ENCODE assay signal across 21 cellular contexts in genomic region chr3:99721633-99722007, GRCh38.
DNase-seq lines count a peak whose midpoint lies in the region; ATAC-seq and TF ChIP-seq lines count a peak whose summit lies in the region.
"Had no signal": no experiment of that assay in that cellular context is flagged by ENCODE, and none has a peak within 500 bp of the region (broad histone marks: within the 10 kb centered on the region; RNA-seq: fewer than 3 reads in every experiment).

No MANE protein-coding gene starts in this region.

- no peaks in the 10 kb centered on the region for H3K9me3 ChIP-seq in mesenchymal stem cell (ENCODE audit: control insufficient read depth, low read length)
- H3K9me3 ChIP-seq in HAP-1 = no peaks in the 10 kb centered on the region
- H3K9me3 ChIP-seq: adrenal gland, BLaER1, right lobe of liver, upper lobe of right lung had no signal

- in situ Hi-C loops in brain microvascular endothelial cell (cut with HindIII; ENCODE audit: low pct_ligation_motif_present, low sequenced_read_pairs) (no loop called here), HAP-1 (cut with MboI; ENCODE audit: low sequenced_read_pairs) (no loop called here)

- no peak overlapping the region for H2BK5ac ChIP-seq in mesenchymal stem cell (ENCODE audit: low read depth, low read length, poor library complexity, severe bottlenecking)

- ATAC-seq in GM19452 (IDR thresholded peaks at IDR 0.05; ENCODE audit: unreplicated experiment) = no peak
- ATAC-seq: stimulated activated memory B cell treated with anti-CD40 and anti-IgM and Interleukin-4, amounts not matched to agents 10 μg/mL and 1 μg/mL and 100 μg/mL, for 72 hours had no signal

- H3K18ac ChIP-seq in mesenchymal stem cell (ENCODE audit: low read depth in 1 of 2, low read length in 2 of 2) = no peak overlapping the region

- no peak for TF ChIP-seq CTCF in brain microvascular endothelial cell (IDR thresholded peaks at IDR 0.05; ENCODE audit: low read depth, low read length, missing control alignments)

- no peak overlapping the region for H3K4ac ChIP-seq in mesenchymal stem cell (ENCODE audit: low read depth in 1 of 2, low read length in 2 of 2)

- H3K4me3 ChIP-seq in brain microvascular endothelial cell (ENCODE audit: low read depth, low read length) (no peak overlapping the region), mesenchymal stem cell (ENCODE audit: insufficient read depth in 1 of 2, low read depth in 1 of 2, low read length in 2 of 2) (no peak overlapping the region), HAP-1 (no peak overlapping the region)
- H3K4me3 ChIP-seq: adrenal gland, BLaER1, right lobe of liver, upper lobe of right lung had no signal

- H3K27ac ChIP-seq in brain microvascular endothelial cell (peak overlapping the region; percentile 89), mesenchymal stem cell (ENCODE audit: low read length, poor library complexity, severe bottlenecking) (peak overlapping the region; percentile 28)
- H3K27ac ChIP-seq: adrenal gland, BLaER1, right lobe of liver, upper lobe of right lung had no signal

- no peak overlapping the region for H4K8ac ChIP-seq in mesenchymal stem cell (ENCODE audit: low read length)

- H2BK12ac ChIP-seq in mesenchymal stem cell (ENCODE audit: low read length in 2 of 2) = no peak overlapping the region

- H3K36me3 ChIP-seq in brain microvascular endothelial cell (replicated peaks) (no peaks in the 10 kb centered on the region), mesenchymal stem cell (ENCODE audit: control insufficient read depth in 1 of 2, insufficient read depth in 2 of 2, low read depth in 1 of 2, low read length in 2 of 2) (no peaks in the 10 kb centered on the region), HAP-1 (replicated peaks) (no peaks in the 10 kb centered on the region)
- H3K36me3 ChIP-seq: adrenal gland, BLaER1, right lobe of liver, upper lobe of right lung had no signal

- no peak overlapping the region for H3K4me2 ChIP-seq in mesenchymal stem cell (ENCODE audit: low read length, poor library complexity, severe bottlenecking)
- H3K4me2 ChIP-seq: BLaER1 had no signal

- 72% methylated on average over 2 of the region's 2 CpGs for WGBS in mesenchymal stem cell

- H3K14ac ChIP-seq in mesenchymal stem cell (ENCODE audit: low read length in 2 of 2) = no peak overlapping the region

- no peak overlapping the region for H3K9ac ChIP-seq in mesenchymal stem cell (ENCODE audit: low read length)
- H3K9ac ChIP-seq: BLaER1 had no signal

- H3K27me3 ChIP-seq in brain microvascular endothelial cell (replicated peaks) (no peaks in the 10 kb centered on the region), mesenchymal stem cell (ENCODE audit: control insufficient read depth in 1 of 2, insufficient read depth in 1 of 2, low read length in 2 of 2) (no peaks in the 10 kb centered on the region), HAP-1 (ENCODE audit: low read depth) (peaks cover 8% of the 10 kb centered on the region; the same call in 1 of the 2 replicates)
- H3K27me3 ChIP-seq: adrenal gland, BLaER1, right lobe of liver, upper lobe of right lung had no signal

- H2AK5ac ChIP-seq in mesenchymal stem cell (ENCODE audit: low read length, severe bottlenecking) = no peak overlapping the region

- no peak overlapping the region for H2BK15ac ChIP-seq in mesenchymal stem cell (ENCODE audit: low read depth, poor library complexity, severe bottlenecking)

- H2BK120ac ChIP-seq in mesenchymal stem cell (ENCODE audit: low read depth, low read length) = no peak overlapping the region

- H2AFZ ChIP-seq in mesenchymal stem cell (ENCODE audit: low read depth, low read length) = no peak overlapping the region

- H3K4me1 ChIP-seq in mesenchymal stem cell (ENCODE audit: control insufficient read depth, insufficient read depth, low read depth, low read length) = peaks cover 6% of the 10 kb centered on the region
- no peaks in the 10 kb centered on the region for H3K4me1 ChIP-seq in HAP-1
- H3K4me1 ChIP-seq: adrenal gland, BLaER1, right lobe of liver, upper lobe of right lung had no signal

- no peak overlapping the region for H3K23ac ChIP-seq in mesenchymal stem cell (ENCODE audit: low read length in 2 of 2)

- no peak overlapping the region for H4K91ac ChIP-seq in mesenchymal stem cell (ENCODE audit: low read length)

- H3K79me1 ChIP-seq in mesenchymal stem cell (replicated peaks; ENCODE audit: low read length, poor library complexity, severe bottlenecking) = peaks cover 1% of the 10 kb centered on the region

- DNase-seq in Daoy (ENCODE audit: low read depth) (peak; percentile 46), LHCN-M2 (ENCODE audit: low read depth) (peak; percentile 35), brain microvascular endothelial cell (peak; percentile 61), mesenchymal stem cell (no peak), HAP-1 (ENCODE audit: low spot score in 2 of 2) (no peak), UCSD-AML1 (lab: John Stamatoyannopoulos, UW; ENCODE audit: unreplicated experiment) (no peak), cerebellar nuclear complex (lab: John Stamatoyannopoulos, UW) (no peak)
- DNase-seq: activated CD4-positive, alpha-beta T cell treated with anti-CD3 and anti-CD28 coated beads, Interleukin-2, amount 50 U/mL, for 4 hours; activated naive CD4-positive, alpha-beta T cell treated with Interleukin-2 at 50 U/mL for 16 hours; cortex of kidney; glutamatergic neuron; KG1; kidney; right lobe of liver; stimulated activated CD4-positive, alpha-beta T cell treated with anti-CD3 and anti-CD28 coated beads, Interleukin-4, amount 100 ng/mL, for 4 hours; T1000 had no signal

Comparison
In these comparisons a context has a peak if more than half of its experiments do, and no peak if none do; other contexts are left out.
1. DNase-seq: peak in Daoy (single experiment), LHCN-M2 (single experiment) and brain microvascular endothelial cell (single experiment); none in mesenchymal stem cell (single experiment), HAP-1 (0 of 2), UCSD-AML1 (single experiment) and cerebellar nuclear complex (0 of 2).